In genomic region chr5:112374356-112374755, GRCh38 we compare ENCODE assay signal across 33 cellular contexts. TPM values are rescaled to one million over a fixed set of nuclear protein-coding genes. Genes with fewer than 3 reads are reported as not detected.
"Had no signal": no experiment of that assay in that cellular context is flagged by ENCODE, and none has a peak within 500 bp of the region (broad histone marks: within the 10 kb centered on the region; RNA-seq: fewer than 3 reads in every experiment).

No MANE protein-coding gene starts in this region.

- FAIRE-seq: frontal cortex had no signal

- H3K9me3 Mint-ChIP-seq: activated CD4-positive, alpha-beta memory T cell treated with anti-CD3 and anti-CD28 coated beads for 36 hours; activated CD4-positive, alpha-beta T cell treated with anti-CD3 and anti-CD28 coated beads, Interleukin-2, amount 10 ng/mL, durations not matched to agents 24 days and 14 days; activated naive CD4-positive, alpha-beta T cell treated with anti-CD3 and anti-CD28 coated beads for 36 hours; activated naive CD4-positive, alpha-beta T cell treated with anti-CD3 and anti-CD28 coated beads, Interleukin-2, amount 50 U/mL, for 24 hours; activated naive CD8-positive, alpha-beta T cell treated with anti-CD3 and anti-CD28 coated beads for 36 hours; activated naive CD8-positive, alpha-beta T cell treated with anti-CD3 and anti-CD28 coated beads, Interleukin-2, amount 50 U/mL, for 24 hours; activated T-helper 1 cell treated with anti-CD3 and anti-CD28 coated beads, Interleukin-12 subunit alpha, Interleukin-12 subunit beta, Interleukin-2, Interleukin-4 antibody, amounts not matched to agents 30 ng/mL and 10 ng/mL and 1 ng/mL, durations not matched to agents 14 hours and 24 hours and 36 hours; activated T-helper 2 cell treated with anti-CD3 and anti-CD28 coated beads, Interferon-gamma antibody, Interleukin-2, Interleukin-4, amounts not matched to agents 10 μg/mL and 5 μg/mL and 100 μg/mL, durations not matched to agents 14 hours and 24 hours and 36 hours; brain; central memory CD8-positive, alpha-beta T cell; dendritic cell treated with granulocyte-macrophage colony-stimulating factor and Interleukin-4, amounts not matched to agents 40 ng/mL and 50 ng/mL, for 4 days; endodermal cell had no signal

- H3K27me3 Mint-ChIP-seq: brain; dendritic cell treated with granulocyte-macrophage colony-stimulating factor and Interleukin-4, amounts not matched to agents 40 ng/mL and 50 ng/mL, for 4 days had no signal

- H3K4me3 Mint-ChIP-seq: activated CD4-positive, alpha-beta memory T cell treated with anti-CD3 and anti-CD28 coated beads for 36 hours; activated CD4-positive, alpha-beta T cell treated with anti-CD3 and anti-CD28 coated beads for 36 hours; activated CD4-positive, alpha-beta T cell treated with anti-CD3 and anti-CD28 coated beads, Interleukin-2, amount 10 ng/mL, durations not matched to agents 24 days and 14 days; activated CD8-positive, alpha-beta memory T cell treated with anti-CD3 and anti-CD28 coated beads, Interleukin-2, amount 10 ng/mL, durations not matched to agents 7 days and 5 days; activated CD8-positive, alpha-beta T cell treated with anti-CD3 and anti-CD28 coated beads, Interleukin-2, amount 10 ng/mL, durations not matched to agents 7 days and 5 days; activated naive CD4-positive, alpha-beta T cell treated with anti-CD3 and anti-CD28 coated beads for 36 hours; activated naive CD4-positive, alpha-beta T cell treated with anti-CD3 and anti-CD28 coated beads, Interleukin-2, amount 50 U/mL, for 24 hours; activated naive CD8-positive, alpha-beta T cell treated with anti-CD3 and anti-CD28 coated beads for 36 hours; activated naive CD8-positive, alpha-beta T cell treated with anti-CD3 and anti-CD28 coated beads, Interleukin-2, amount 50 U/mL, for 24 hours; activated T-helper 1 cell treated with anti-CD3 and anti-CD28 coated beads, Interleukin-12 subunit alpha, Interleukin-12 subunit beta, Interleukin-2, Interleukin-4 antibody, amounts not matched to agents 30 ng/mL and 10 ng/mL and 1 ng/mL, durations not matched to agents 14 hours and 24 hours and 36 hours; brain; central memory CD8-positive, alpha-beta T cell; dendritic cell treated with granulocyte-macrophage colony-stimulating factor and Interleukin-4, amounts not matched to agents 40 ng/mL and 50 ng/mL, for 4 days; endodermal cell had no signal

- H3K27me3 ChIP-seq: adrenal gland, ascending aorta, breast epithelium, esophagus squamous epithelium had no signal

- H3K4me3 ChIP-seq: adrenal gland, ascending aorta, breast epithelium, coronary artery, dorsolateral prefrontal cortex, esophagus squamous epithelium had no signal

- H3K27ac ChIP-seq: adrenal gland, ascending aorta, breast epithelium, coronary artery, dorsolateral prefrontal cortex, epithelial cell of prostate had no signal

- H3K36me3 ChIP-seq: adrenal gland, ascending aorta, breast epithelium had no signal

- H3K4me1 ChIP-seq: adrenal gland, ascending aorta, breast epithelium had no signal

- H3K4me1 Mint-ChIP-seq: activated CD4-positive, alpha-beta T cell treated with anti-CD3 and anti-CD28 coated beads for 36 hours; activated CD4-positive, alpha-beta T cell treated with anti-CD3 and anti-CD28 coated beads, Interleukin-2, amount 10 ng/mL, durations not matched to agents 24 days and 14 days; activated CD8-positive, alpha-beta memory T cell treated with anti-CD3 and anti-CD28 coated beads, Interleukin-2, amount 10 ng/mL, durations not matched to agents 7 days and 5 days; activated naive CD4-positive, alpha-beta T cell treated with anti-CD3 and anti-CD28 coated beads, Interleukin-2, amount 50 U/mL, for 24 hours; activated naive CD8-positive, alpha-beta T cell treated with anti-CD3 and anti-CD28 coated beads for 36 hours; activated naive CD8-positive, alpha-beta T cell treated with anti-CD3 and anti-CD28 coated beads, Interleukin-2, amount 50 U/mL, for 24 hours; central memory CD8-positive, alpha-beta T cell had no signal

- H3K27ac Mint-ChIP-seq: activated CD4-positive, alpha-beta memory T cell treated with anti-CD3 and anti-CD28 coated beads for 36 hours; activated CD4-positive, alpha-beta T cell treated with anti-CD3 and anti-CD28 coated beads for 36 hours; activated CD4-positive, alpha-beta T cell treated with anti-CD3 and anti-CD28 coated beads, Interleukin-2, amount 10 ng/mL, durations not matched to agents 24 days and 14 days; activated CD8-positive, alpha-beta memory T cell treated with anti-CD3 and anti-CD28 coated beads, Interleukin-2, amount 10 ng/mL, durations not matched to agents 7 days and 5 days; activated CD8-positive, alpha-beta T cell treated with anti-CD3 and anti-CD28 coated beads, Interleukin-2, amount 10 ng/mL, durations not matched to agents 7 days and 5 days; activated naive CD4-positive, alpha-beta T cell treated with anti-CD3 and anti-CD28 coated beads for 36 hours; activated naive CD4-positive, alpha-beta T cell treated with anti-CD3 and anti-CD28 coated beads, Interleukin-2, amount 50 U/mL, for 24 hours; activated naive CD8-positive, alpha-beta T cell treated with anti-CD3 and anti-CD28 coated beads for 36 hours; activated naive CD8-positive, alpha-beta T cell treated with anti-CD3 and anti-CD28 coated beads, Interleukin-2, amount 50 U/mL, for 24 hours; activated T-helper 1 cell treated with anti-CD3 and anti-CD28 coated beads, Interleukin-12 subunit alpha, Interleukin-12 subunit beta, Interleukin-2, Interleukin-4 antibody, amounts not matched to agents 30 ng/mL and 10 ng/mL and 1 ng/mL, durations not matched to agents 14 hours and 24 hours and 36 hours; activated T-helper 2 cell treated with anti-CD3 and anti-CD28 coated beads, Interferon-gamma antibody, Interleukin-2, Interleukin-4, amounts not matched to agents 10 μg/mL and 5 μg/mL and 100 μg/mL, durations not matched to agents 14 hours and 24 hours and 36 hours; dendritic cell treated with granulocyte-macrophage colony-stimulating factor and Interleukin-4, amounts not matched to agents 40 ng/mL and 50 ng/mL, for 4 days; endodermal cell had no signal

- ATAC-seq: activated CD4-positive, alpha-beta T cell treated with anti-CD3 and anti-CD28 coated beads for 36 hours; activated CD8-positive, alpha-beta memory T cell treated with anti-CD3 and anti-CD28 coated beads, Interleukin-2, amount 10 ng/mL, durations not matched to agents 7 days and 5 days; activated CD8-positive, alpha-beta T cell treated with anti-CD3 and anti-CD28 coated beads, Interleukin-2, amount 10 ng/mL, durations not matched to agents 7 days and 5 days; activated naive CD8-positive, alpha-beta T cell treated with anti-CD3 and anti-CD28 coated beads, Interleukin-2, amount 50 U/mL, for 24 hours had no signal

- H3K9me3 ChIP-seq: adrenal gland, ascending aorta, breast epithelium, esophagus squamous epithelium had no signal

- DNase-seq: activated CD4-positive, alpha-beta memory T cell treated with anti-CD3 and anti-CD28 coated beads for 36 hours; activated CD4-positive, alpha-beta T cell treated with anti-CD3 and anti-CD28 coated beads for 36 hours; activated CD4-positive, alpha-beta T cell treated with anti-CD3 and anti-CD28 coated beads, Interleukin-2, amount 10 ng/mL, durations not matched to agents 24 days and 14 days; activated CD4-positive, CD25-positive, alpha-beta regulatory T cell; activated CD4-positive, CD25-positive, alpha-beta regulatory T cell treated with anti-CD3 and anti-CD28 coated beads, Interleukin-2, amount 50 U/mL, for 72 hours; activated CD8-positive, alpha-beta memory T cell treated with anti-CD3 and anti-CD28 coated beads, Interleukin-2, amount 10 ng/mL, durations not matched to agents 7 days and 5 days; activated CD8-positive, alpha-beta memory T cell treated with anti-CD3 and anti-CD28 coated beads, Interleukin-2, amount 50 U/mL, for 4 hours; activated CD8-positive, alpha-beta T cell treated with anti-CD3 and anti-CD28 coated beads, Interleukin-2, amount 10 ng/mL, durations not matched to agents 7 days and 5 days; activated effector memory CD4-positive, alpha-beta T cell treated with anti-CD3 and anti-CD28 coated beads, Interleukin-2, amount 50 U/mL, for 16 hours; activated naive CD4-positive, alpha-beta T cell treated with anti-CD3 and anti-CD28 coated beads for 36 hours; activated naive CD8-positive, alpha-beta T cell treated with anti-CD3 and anti-CD28 coated beads for 36 hours; activated naive CD8-positive, alpha-beta T cell treated with anti-CD3 and anti-CD28 coated beads, Interleukin-2, amount 50 U/mL, for 24 hours; activated T-cell treated with anti-CD3 and anti-CD28 coated beads, Interleukin-2, amount 50 U/mL, for 1 hour; activated T-cell treated with anti-CD3 and anti-CD28 coated beads, Interleukin-2, amount 50 U/mL, for 48 hours; adrenal gland; amygdala; dorsolateral prefrontal cortex; effector memory CD4-positive, alpha-beta T cell; endodermal cell; esophagus squamous epithelium; head of caudate nucleus; T-helper 2 cell had no signal

- H3K36me3 Mint-ChIP-seq: activated CD4-positive, alpha-beta memory T cell treated with anti-CD3 and anti-CD28 coated beads for 36 hours; activated CD8-positive, alpha-beta memory T cell treated with anti-CD3 and anti-CD28 coated beads, Interleukin-2, amount 10 ng/mL, durations not matched to agents 7 days and 5 days; activated naive CD4-positive, alpha-beta T cell treated with anti-CD3 and anti-CD28 coated beads, Interleukin-2, amount 50 U/mL, for 24 hours; activated naive CD8-positive, alpha-beta T cell treated with anti-CD3 and anti-CD28 coated beads for 36 hours; brain had no signal

RNA-seq across cellular contexts. Expression of gene EPB41L4A, which starts 44.7 kb away (rescaled TPM):
- total RNA-seq: activated CD4-positive, alpha-beta T cell treated with anti-CD3 and anti-CD28 coated beads, Interleukin-2, amount 10 ng/mL, durations not matched to agents 24 days and 14 days; activated naive CD4-positive, alpha-beta T cell treated with anti-CD3 and anti-CD28 coated beads for 36 hours; activated T-helper 1 cell treated with anti-CD3 and anti-CD28 coated beads, Interleukin-12 subunit alpha, Interleukin-12 subunit beta, Interleukin-2, Interleukin-4 antibody, amounts not matched to agents 30 ng/mL and 10 ng/mL and 1 ng/mL, durations not matched to agents 14 hours and 24 hours and 36 hours had no signal
